In genomic region chr3:183529717-183530116, GRCh38 we compare ENCODE assay signal across 17 cellular contexts. TPM values are rescaled to one million over a fixed set of nuclear protein-coding genes. Genes with fewer than 3 reads are reported as not detected.
"Had no signal": no experiment of that assay in that cellular context is flagged by ENCODE, and none has a peak within 500 bp of the region (broad histone marks: within the 10 kb centered on the region; RNA-seq: fewer than 3 reads in every experiment).

No MANE protein-coding gene starts in this region.

- H3K36me3 ChIP-seq: gastrocnemius medialis, pancreas had no signal

- ATAC-seq: gastrocnemius medialis, pancreas had no signal

- H3K4me3 Mint-ChIP-seq: endodermal cell, neural crest cell had no signal

- DNase-seq: activated CD4-positive, alpha-beta T cell treated with anti-CD3 and anti-CD28 coated beads, Interleukin-2, amount 50 U/mL, for 48 hours; activated CD4-positive, CD25-positive, alpha-beta regulatory T cell treated with anti-CD3 and anti-CD28 coated beads, Interleukin-2, amount 50 U/mL, for 72 hours; activated naive CD4-positive, alpha-beta T cell; activated T-cell treated with anti-CD3 and anti-CD28 coated beads, Interleukin-2, amount 50 U/mL, for 48 hours; endodermal cell; erythroblast; gastrocnemius medialis; left colon; midbrain; pancreas; stimulated activated CD4-positive, alpha-beta T cell treated with anti-CD3 and anti-CD28 coated beads, Interleukin-12 subunit alpha, Interleukin-12 subunit beta, amount 100 ng/mL, for 4 hours; stimulated activated CD4-positive, alpha-beta T cell treated with anti-CD3 and anti-CD28 coated beads, Interleukin-2, amount 100 ng/mL, for 24 hours; SW 1271 had no signal

- H3K4me3 ChIP-seq: gastrocnemius medialis, lung, pancreas had no signal

- H3K27ac Mint-ChIP-seq: endodermal cell had no signal

- H3K9me3 ChIP-seq: gastrocnemius medialis, pancreas had no signal

- H3K27me3 ChIP-seq: gastrocnemius medialis, pancreas had no signal

- H3K4me1 ChIP-seq: pancreas had no signal

- H3K27ac ChIP-seq: pancreas had no signal

- H3K9me3 Mint-ChIP-seq: endodermal cell had no signal

RNA-seq across cellular contexts. Expression of gene KLHL6, which starts 25.8 kb away (rescaled TPM):
- total RNA-seq: chondrocyte, myocyte had no signal
